ENCODE assay signal across 22 cellular contexts in genomic region chr2:235553696-235554100, GRCh38. TPM values are rescaled to one million over a fixed set of nuclear protein-coding genes. Genes with fewer than 3 reads are reported as not detected.
A peak's percentile ranks its signal among the peaks of the same experiment; 100 is the strongest.
DNase-seq lines count a peak whose midpoint lies in the region; ATAC-seq, FAIRE-seq and TF ChIP-seq lines count a peak whose summit lies in the region.
"Had no signal": no experiment of that assay in that cellular context is flagged by ENCODE, and none has a peak within 500 bp of the region (broad histone marks: within the 10 kb centered on the region; RNA-seq: fewer than 3 reads in every experiment).

No MANE protein-coding gene starts in this region.

- H3K9me3 ChIP-seq in kidney (ENCODE audit: control insufficient read depth in 1 of 2, low read length in 2 of 2), result no peaks in the 10 kb centered on the region
- H3K9me3 ChIP-seq: esophagus muscularis mucosa had no signal

- peaks cover 36 to 38% of the 10 kb centered on the region in 2 donors for H3K4me1 ChIP-seq in kidney (ENCODE audit: control insufficient read depth in 1 of 2, insufficient read depth in 1 of 2, low read depth in 1 of 2, low read length in 2 of 2)

- no peak for FAIRE-seq in H54 (lab: Jason Lieb, UNC)
- FAIRE-seq in kidney (lab: Jason Lieb, UNC), result no peak
- FAIRE-seq: D721Med had no signal

- ATAC-seq in sciatic nerve (peak; percentile 37), GM19035 (IDR thresholded peaks at IDR 0.05; ENCODE audit: unreplicated experiment) (no peak), GM19455 (IDR thresholded peaks at IDR 0.05; ENCODE audit: unreplicated experiment) (no peak)
- ATAC-seq: activated CD8-positive, alpha-beta T cell treated with anti-CD3 and anti-CD28 coated beads for 36 hours; T-helper 17 cell had no signal

- H3K4me3 ChIP-seq in kidney (ENCODE audit: low read length in 2 of 2), result peak overlapping the region in 1 of 2 donors; percentile 21
- H3K4me3 ChIP-seq: cardiac muscle cell, esophagus muscularis mucosa had no signal

- in situ Hi-C loops in SK-MEL-5 (cut with HindIII; ENCODE audit: low pct_unique_long_range_greater_than_20kb, low sequenced_read_pairs), result no loop called here

- no peak overlapping the region for H3K9ac ChIP-seq in kidney (ENCODE audit: low read length in 2 of 2)

- no peak for TF ChIP-seq POLR2A in H54 (IDR thresholded peaks at IDR 0.05; ENCODE audit: low read depth, low read length)

- H3K27ac ChIP-seq in kidney (ENCODE audit: low read depth in 2 of 2, low read length in 2 of 2), result peak overlapping the region in 1 of 2 donors; percentile 16
- H3K27ac ChIP-seq: cardiac muscle cell, esophagus muscularis mucosa had no signal

- no peak for TF ChIP-seq CTCF in kidney (IDR thresholded peaks at IDR 0.05; ENCODE audit: borderline replicate concordance, extremely low read depth, insufficient read depth)

- DNase-seq in H54 (ENCODE audit: insufficient read length, low spot score), result peak; percentile 28
- DNase-seq in SK-MEL-5 (ENCODE audit: low read depth, low spot score), result peak; percentile 78
- peak; percentile 74 for DNase-seq in kidney
- no peak for DNase-seq in sciatic nerve (ENCODE audit: low spot score)
- DNase-seq in NCI-H526 treated with DMSO at 0.1 percent for 48 hours (lab: John Stamatoyannopoulos, UW), result no peak
- DNase-seq in NCI-H1048 (lab: John Stamatoyannopoulos, UW), result no peak
- DNase-seq: activated CD8-positive, alpha-beta T cell treated with anti-CD3 and anti-CD28 coated beads for 36 hours; activated naive CD8-positive, alpha-beta T cell treated with anti-CD3 and anti-CD28 coated beads, Interleukin-2, amount 10 ng/mL, durations not matched to agents 7 days and 5 days; activated T-cell treated with anti-CD3 and anti-CD28 coated beads, Interleukin-2, amount 50 U/mL, for 48 hours; AML-193; effector CD4-positive, alpha-beta T cell; GDM1; NCI-H1930; NCI-H774; SIG-M5; stimulated activated CD4-positive, alpha-beta T cell treated with anti-CD3 and anti-CD28 coated beads, Interleukin-4, amount 100 ng/mL, for 24 hours; T-helper 17 cell had no signal

- no peaks in the 10 kb centered on the region for H3K36me3 ChIP-seq in kidney (ENCODE audit: control insufficient read depth in 1 of 2, insufficient read depth in 2 of 2, low read length in 2 of 2)
- H3K36me3 ChIP-seq: cardiac muscle cell, esophagus muscularis mucosa had no signal

- intact Hi-C loops in kidney (cut with DNase I) (no loop called here), sciatic nerve (cut with DNase I) (loop anchor here (2.0 kb wide), 1 partner anchor 19 kb away; no protein-coding TSS in a partner anchor)

RNA-seq across cellular contexts. Expression of gene AGAP1, which starts 59.9 kb away (rescaled TPM):
- total RNA-seq in SK-MEL-5 (2014; rRNA removed; shearing (Covaris generic)), result 15.8 and 16.4 TPM in 2 replicates
- 21.9 and 26.7 TPM in 2 replicates for polyA plus RNA-seq in SK-MEL-5 (2015; cell fraction: cytosol; rRNA removed)
- 11.5 and 21.8 TPM in 2 replicates for polyA plus RNA-seq in SK-MEL-5 (2015; cell fraction: nucleus; rRNA removed)
- total RNA-seq in kidney, result 44.5 TPM
- 8.1 TPM for polyA plus RNA-seq in kidney (ENCODE audit: insufficient read depth, low read depth, low replicate concordance)
- 62.9 TPM for total RNA-seq in sciatic nerve

Comparison
In these comparisons a context has a peak if more than half of its experiments do, and no peak if none do; other contexts are left out.
1. DNase-seq: peak in H54 (single experiment), SK-MEL-5 (single experiment) and kidney (single experiment); none in sciatic nerve (single experiment), NCI-H526 treated with DMSO at 0.1 percent for 48 hours (single experiment) and NCI-H1048 (single experiment).